18 cellular contexts compared by ENCODE assay signal in genomic region chr7:103879411-103879810, GRCh38.
"Had no signal": no experiment of that assay in that cellular context is flagged by ENCODE, and none has a peak within 500 bp of the region (broad histone marks: within the 10 kb centered on the region; RNA-seq: fewer than 3 reads in every experiment).

No MANE protein-coding gene starts in this region.

- H3K4me1 ChIP-seq: gastrocnemius medialis, heart right ventricle had no signal

- H3K4me3 ChIP-seq: dorsolateral prefrontal cortex, gastrocnemius medialis, heart right ventricle, mucosa of descending colon had no signal

- H3K9me3 ChIP-seq: gastrocnemius medialis, heart right ventricle, mucosa of descending colon had no signal

- FAIRE-seq: endometrium had no signal

- H3K27me3 ChIP-seq: gastrocnemius medialis, heart right ventricle had no signal

- DNase-seq: cortex of kidney; effector memory CD4-positive, alpha-beta T cell; gastrocnemius medialis; heart right ventricle; hypothalamus; islet precursor cell; mammary epithelial cell; mucosa of descending colon; natural killer cell; posterior cingulate gyrus; stimulated activated CD4-positive, alpha-beta T cell treated with anti-CD3 and anti-CD28 coated beads, Interleukin-2, amount 100 ng/mL, for 24 hours; stimulated activated naive CD4-positive, alpha-beta T cell; trophoblast cell had no signal

- H3K27ac ChIP-seq: gastrocnemius medialis, heart right ventricle had no signal

- H3K36me3 ChIP-seq: gastrocnemius medialis, heart right ventricle had no signal

- ATAC-seq: esophagus mucosa, gastrocnemius medialis, heart right ventricle, left lobe of liver, mucosa of descending colon, natural killer cell, sciatic nerve had no signal
